In the genomic region with DNA sequence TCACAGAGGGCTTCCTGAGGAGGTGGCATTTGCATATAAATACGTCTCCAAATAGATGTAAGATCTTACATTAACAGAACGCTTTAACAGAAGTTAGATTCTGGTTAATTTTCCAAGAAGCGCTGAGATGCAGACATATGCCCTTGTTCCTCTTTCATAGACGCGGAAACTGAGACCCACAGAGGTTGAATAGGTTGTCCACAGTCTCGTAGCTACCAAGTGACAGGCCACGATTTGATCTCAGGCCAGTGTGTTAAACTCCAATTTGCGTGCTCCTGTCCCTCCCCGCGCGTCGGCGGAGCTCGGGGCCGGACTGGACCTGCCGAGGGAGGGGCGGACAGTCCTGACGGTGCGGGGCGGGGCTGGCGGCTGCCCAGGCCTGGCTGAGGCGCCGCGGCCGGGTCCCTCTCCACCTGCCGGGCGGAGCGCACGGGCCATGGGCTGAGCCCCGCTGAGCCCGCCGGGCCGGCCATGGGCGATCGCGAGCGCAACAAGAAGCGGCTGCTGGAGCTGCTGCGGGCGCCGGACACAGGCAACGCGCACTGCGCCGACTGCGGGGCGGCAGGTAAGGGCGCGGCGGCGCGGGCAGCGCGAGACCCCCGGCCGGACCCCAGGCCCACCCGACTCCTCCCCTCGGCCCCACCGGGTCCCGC, we compare ENCODE assay signal across 8 cellular contexts. TPM values are rescaled to one million over a fixed set of nuclear protein-coding genes. Genes with fewer than 3 reads are reported as not detected.
A peak's percentile ranks its signal among the peaks of the same experiment; 100 is the strongest.
DNase-seq lines count a peak whose midpoint lies in the region; ATAC-seq and TF ChIP-seq lines count a peak whose summit lies in the region.

Gene ADAP2 (plus strand): TSS at position 402 of the 653 bp plus-strand sequence. CDS start 70 bp downstream, at position 472.

- peaks cover 11% of the 10 kb centered on the region for H3K4me1 Mint-ChIP-seq in activated CD4-positive, alpha-beta memory T cell treated with anti-CD3 and anti-CD28 coated beads for 36 hours (ENCODE audit: low read depth)
- no peaks in the 10 kb centered on the region for H3K4me1 Mint-ChIP-seq in glutamatergic neuron (ENCODE audit: low read depth, unreplicated experiment)

- intact Hi-C loops in activated CD4-positive, alpha-beta memory T cell treated with anti-CD3 and anti-CD28 coated beads for 36 hours (cut with micrococcal nuclease): no loop called here

- peaks cover 46% of the 10 kb centered on the region for H3K27me3 ChIP-seq in HUES48 (ENCODE audit: control insufficient read depth, insufficient read depth, low read length)
- peaks cover 39% of the 10 kb centered on the region for H3K27me3 ChIP-seq in neuron (ENCODE audit: insufficient read depth, low read length)

- no peak within 1 kb of the TSS for H3K9ac ChIP-seq in HUES48 (ENCODE audit: low read depth, low read length)

- H2AFZ ChIP-seq in neuron (ENCODE audit: low read depth, low read length): peak within 1 kb of the TSS; percentile 48

- H3K27ac Mint-ChIP-seq in activated CD4-positive, alpha-beta memory T cell treated with anti-CD3 and anti-CD28 coated beads for 36 hours: no peak within 1 kb of the TSS
- H3K27ac Mint-ChIP-seq in glutamatergic neuron (ENCODE audit: unreplicated experiment): peak within 1 kb of the TSS; percentile 73

- H3K4me3 ChIP-seq in HUES48 (ENCODE audit: low read depth, low read length) (peak within 1 kb of the TSS; percentile 62), neuron (ENCODE audit: low read length) (peak within 1 kb of the TSS; percentile 22)

- peak within 1 kb of the TSS; percentile 49 for H3K4me3 Mint-ChIP-seq in activated CD4-positive, alpha-beta memory T cell treated with anti-CD3 and anti-CD28 coated beads for 36 hours
- H3K4me3 Mint-ChIP-seq in glutamatergic neuron (ENCODE audit: unreplicated experiment): peak within 1 kb of the TSS; percentile 79

- no peaks in the 10 kb centered on the region for H3K36me3 Mint-ChIP-seq in activated CD4-positive, alpha-beta memory T cell treated with anti-CD3 and anti-CD28 coated beads for 36 hours
- no peaks in the 10 kb centered on the region for H3K36me3 Mint-ChIP-seq in glutamatergic neuron (ENCODE audit: unreplicated experiment)

- ATAC-seq in HG03565 (IDR thresholded peaks at IDR 0.05; ENCODE audit: unreplicated experiment): no peak

- POLR2A ChIA-PET in activated CD4-positive, alpha-beta memory T cell treated with anti-CD3 and anti-CD28 coated beads for 36 hours (lab: Charles Lee): interaction anchor here (0.5 kb wide), 1 partner anchor 84 kb away, joined by 3 read pairs; no protein-coding TSS in a partner anchor

- H3K9me3 Mint-ChIP-seq in activated CD4-positive, alpha-beta memory T cell treated with anti-CD3 and anti-CD28 coated beads for 36 hours: no peaks in the 10 kb centered on the region
- peaks cover 2% of the 10 kb centered on the region for H3K9me3 Mint-ChIP-seq in glutamatergic neuron (ENCODE audit: unreplicated experiment)

- no peak for TF ChIP-seq CTCF in glutamatergic neuron (IDR thresholded peaks at IDR 0.05; ENCODE audit: partially characterized antibody, unreplicated experiment)

- CTCF ChIA-PET in activated CD4-positive, alpha-beta memory T cell treated with anti-CD3 and anti-CD28 coated beads for 36 hours (lab: Charles Lee): no interaction called here

- DNase-seq in COR-L47 (lab: John Stamatoyannopoulos, UW): peak; percentile 3
- DNase-seq in activated CD4-positive, alpha-beta memory T cell treated with anti-CD3 and anti-CD28 coated beads for 36 hours: no peak
- DNase-seq in glutamatergic neuron: peak; percentile 44
- no peak for DNase-seq in inferior parietal cortex (ENCODE audit: extremely low spot score)
- no peak for DNase-seq in NCI-H1436 (lab: John Stamatoyannopoulos, UW)

- H3K9me3 ChIP-seq in HUES48 (ENCODE audit: control insufficient read depth, insufficient read depth, low read length) (no peaks in the 10 kb centered on the region), neuron (ENCODE audit: low read length) (no peaks in the 10 kb centered on the region)

- H3K27ac ChIP-seq in HUES48 (ENCODE audit: low read depth, low read length): no peak within 1 kb of the TSS

- peaks cover 38% of the 10 kb centered on the region for H3K27me3 Mint-ChIP-seq in activated CD4-positive, alpha-beta memory T cell treated with anti-CD3 and anti-CD28 coated beads for 36 hours
- H3K27me3 Mint-ChIP-seq in glutamatergic neuron (ENCODE audit: unreplicated experiment): peaks cover 10% of the 10 kb centered on the region

- H3K36me3 ChIP-seq in HUES48 (ENCODE audit: control insufficient read depth, insufficient read depth, low read length) (no peaks in the 10 kb centered on the region), neuron (ENCODE audit: insufficient read depth, low read length) (no peaks in the 10 kb centered on the region)

- H3K4me1 ChIP-seq in HUES48 (ENCODE audit: control insufficient read depth, insufficient read depth, low read length) (peaks cover 6% of the 10 kb centered on the region), neuron (ENCODE audit: insufficient read depth, low read length) (peaks cover 13% of the 10 kb centered on the region)

RNA-seq across cellular contexts. Expression of gene ADAP2, which starts in this region (rescaled TPM):
- 1 to 10 TPM; 1.0 to 1.3 TPM for total RNA-seq in activated CD4-positive, alpha-beta memory T cell treated with anti-CD3 and anti-CD28 coated beads for 36 hours
- total RNA-seq in glutamatergic neuron (ENCODE audit: unreplicated experiment): 0.51 TPM

Comparison
In these comparisons a context has a peak if more than half of its experiments do, and no peak if none do; other contexts are left out.
1. Peak in DNase-seq in glutamatergic neuron; RNA of the gene not detected or under 1 TPM.